10 cellular contexts compared by ENCODE assay signal in genomic region chr16:87603684-87604571, GRCh38. TPM values are rescaled to one million over a fixed set of nuclear protein-coding genes. Genes with fewer than 3 reads are reported as not detected.
DNase-seq lines count a peak whose midpoint lies in the region; ATAC-seq and TF ChIP-seq lines count a peak whose summit lies in the region.
"Had no signal": no experiment of that assay in that cellular context is flagged by ENCODE, and none has a peak within 500 bp of the region (broad histone marks: within the 10 kb centered on the region; RNA-seq: fewer than 3 reads in every experiment).

No MANE protein-coding gene starts in this region.

- ATAC-seq in stimulated activated effector memory CD8-positive, alpha-beta T cell treated with anti-CD3 and anti-CD28 coated beads, Interleukin-12 subunit alpha, Interleukin-12 subunit beta, amount 100 ng/mL, for 72 hours: no peak
- ATAC-seq in HG03175 (IDR thresholded peaks at IDR 0.05; ENCODE audit: unreplicated experiment): no peak

- H3K36me3 Mint-ChIP-seq in activated naive CD4-positive, alpha-beta T cell treated with anti-CD3 and anti-CD28 coated beads, Interleukin-2, amount 50 U/mL, for 24 hours: no peaks in the 10 kb centered on the region
- peaks cover 16% of the 10 kb centered on the region for H3K36me3 Mint-ChIP-seq in endothelial cell (ENCODE audit: low read depth, unreplicated experiment)
- peaks cover 6% of the 10 kb centered on the region for H3K36me3 Mint-ChIP-seq in stimulated activated effector memory CD8-positive, alpha-beta T cell treated with anti-CD3 and anti-CD28 coated beads, Interleukin-12 subunit alpha, Interleukin-12 subunit beta, amount 100 ng/mL, for 72 hours

- CTCF ChIA-PET in GM10248 (lab: Yijun Ruan, JAX): interaction anchor here (0.9 kb wide), 1 partner anchor 32 kb away, joined by 3 read pairs; no protein-coding TSS in a partner anchor

- H3K27me3 Mint-ChIP-seq in activated naive CD4-positive, alpha-beta T cell treated with anti-CD3 and anti-CD28 coated beads, Interleukin-2, amount 50 U/mL, for 24 hours: peaks cover 48% of the 10 kb centered on the region
- peaks cover 20% of the 10 kb centered on the region for H3K27me3 Mint-ChIP-seq in endothelial cell (ENCODE audit: unreplicated experiment)

- POLR2A ChIA-PET in GM10248 (lab: Yijun Ruan, JAX): no interaction called here

- TF ChIP-seq CTCF in endothelial cell (IDR thresholded peaks at IDR 0.05; ENCODE audit: unreplicated experiment) (no peak), GM10248 (IDR thresholded peaks at IDR 0.05; ENCODE audit: control extremely low read depth, extremely low read depth, low read depth, missing control alignments) (no peak)

- peak overlapping the region; percentile 80 for H3K4me3 Mint-ChIP-seq in activated naive CD4-positive, alpha-beta T cell treated with anti-CD3 and anti-CD28 coated beads, Interleukin-2, amount 50 U/mL, for 24 hours
- peak overlapping the region; percentile 96 for H3K4me3 Mint-ChIP-seq in endothelial cell (ENCODE audit: unreplicated experiment)
- H3K4me3 Mint-ChIP-seq in stimulated activated effector memory CD8-positive, alpha-beta T cell treated with anti-CD3 and anti-CD28 coated beads, Interleukin-12 subunit alpha, Interleukin-12 subunit beta, amount 100 ng/mL, for 72 hours: peak overlapping the region; percentile 13

- no peak for DNase-seq in activated naive CD4-positive, alpha-beta T cell treated with Interleukin-2 at 50 U/mL for 16 hours
- DNase-seq in NCI-H524 treated with DMSO at 0.1 percent for 48 hours (lab: John Stamatoyannopoulos, UW) (peak; percentile 37), endothelial cell (ENCODE audit: low spot score) (no peak), NCI-H1436 (lab: John Stamatoyannopoulos, UW) (no peak), GM10248 (ENCODE audit: extremely low spot score) (no peak)
- no peak for DNase-seq in stimulated activated effector memory CD8-positive, alpha-beta T cell treated with anti-CD3 and anti-CD28 coated beads, Interleukin-12 subunit alpha, Interleukin-12 subunit beta, amount 100 ng/mL, for 72 hours (ENCODE audit: low spot score in 2 of 2)
- DNase-seq: T-helper 1 cell had no signal

- no peaks in the 10 kb centered on the region for H3K9me3 Mint-ChIP-seq in activated naive CD4-positive, alpha-beta T cell treated with anti-CD3 and anti-CD28 coated beads, Interleukin-2, amount 50 U/mL, for 24 hours
- H3K9me3 Mint-ChIP-seq in endothelial cell (ENCODE audit: unreplicated experiment): no peaks in the 10 kb centered on the region
- H3K9me3 Mint-ChIP-seq in stimulated activated effector memory CD8-positive, alpha-beta T cell treated with anti-CD3 and anti-CD28 coated beads, Interleukin-12 subunit alpha, Interleukin-12 subunit beta, amount 100 ng/mL, for 72 hours: peaks cover 2% of the 10 kb centered on the region

- H3K4me1 Mint-ChIP-seq in activated naive CD4-positive, alpha-beta T cell treated with anti-CD3 and anti-CD28 coated beads, Interleukin-2, amount 50 U/mL, for 24 hours: peaks cover 11% of the 10 kb centered on the region
- H3K4me1 Mint-ChIP-seq in endothelial cell (ENCODE audit: unreplicated experiment): peaks cover 23% of the 10 kb centered on the region
- H3K4me1 Mint-ChIP-seq in stimulated activated effector memory CD8-positive, alpha-beta T cell treated with anti-CD3 and anti-CD28 coated beads, Interleukin-12 subunit alpha, Interleukin-12 subunit beta, amount 100 ng/mL, for 72 hours: peaks cover 20% of the 10 kb centered on the region

- peak overlapping the region; percentile 41 for H3K27ac Mint-ChIP-seq in activated naive CD4-positive, alpha-beta T cell treated with anti-CD3 and anti-CD28 coated beads, Interleukin-2, amount 50 U/mL, for 24 hours
- no peak overlapping the region for H3K27ac Mint-ChIP-seq in endothelial cell (ENCODE audit: unreplicated experiment)
- no peak overlapping the region for H3K27ac Mint-ChIP-seq in stimulated activated effector memory CD8-positive, alpha-beta T cell treated with anti-CD3 and anti-CD28 coated beads, Interleukin-12 subunit alpha, Interleukin-12 subunit beta, amount 100 ng/mL, for 72 hours

RNA-seq across cellular contexts. Expression of gene JPH3, which starts 1.6 kb away (rescaled TPM):
- 19.1 TPM for total RNA-seq in endothelial cell (ENCODE audit: unreplicated experiment)
- total RNA-seq: lower leg skin had no signal

Comparison
In these comparisons a context has a peak if more than half of its experiments do, and no peak if none do; other contexts are left out.
1. H3K4me3 Mint-ChIP-seq: peak in every context shown above with its lines; median percentile 96 in endothelial cell; 80 in activated naive CD4-positive, alpha-beta T cell treated with anti-CD3 and anti-CD28 coated beads, Interleukin-2, amount 50 U/mL, for 24 hours; 13 in stimulated activated effector memory CD8-positive, alpha-beta T cell treated with anti-CD3 and anti-CD28 coated beads, Interleukin-12 subunit alpha, Interleukin-12 subunit beta, amount 100 ng/mL, for 72 hours.